Comparison of ENCODE assay signal across 12 cellular contexts in the genomic region with DNA sequence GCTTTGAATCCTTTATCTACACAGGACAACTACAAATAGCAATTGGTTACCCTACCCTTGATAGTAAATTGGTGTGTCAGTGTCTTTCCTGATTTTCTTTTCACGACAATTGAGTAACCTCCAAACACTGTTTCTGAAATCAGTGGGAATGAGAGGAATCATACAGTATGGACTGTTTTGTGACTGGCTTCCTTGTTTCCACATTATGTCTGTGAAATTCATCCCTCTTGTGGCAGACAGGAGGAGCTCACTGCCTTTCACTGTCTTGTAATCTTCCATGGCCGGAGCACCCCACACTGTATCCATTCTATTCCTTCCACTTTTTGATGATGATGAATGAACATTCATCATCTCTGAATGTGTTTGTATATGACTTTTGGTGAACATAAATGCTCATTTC.
DNase-seq lines count a peak whose midpoint lies in the region; ATAC-seq and TF ChIP-seq lines count a peak whose summit lies in the region.
"Had no signal": no experiment of that assay in that cellular context is flagged by ENCODE, and none has a peak within 500 bp of the region (broad histone marks: within the 10 kb centered on the region; RNA-seq: fewer than 3 reads in every experiment).

No MANE protein-coding gene starts in this region.

- no peaks in the 10 kb centered on the region for H3K9me3 Mint-ChIP-seq in activated CD8-positive, alpha-beta T cell treated with anti-CD3 and anti-CD28 coated beads for 36 hours
- H3K9me3 Mint-ChIP-seq: naive B cell, type B pancreatic cell had no signal

- H3K9ac ChIP-seq in adipocyte (ENCODE audit: low read length): no peak overlapping the region

- ATAC-seq in activated CD8-positive, alpha-beta T cell treated with anti-CD3 and anti-CD28 coated beads for 36 hours: no peak

- POLR2A ChIA-PET in activated CD8-positive, alpha-beta T cell treated with anti-CD3 and anti-CD28 coated beads for 36 hours (lab: Charles Lee): interaction anchor here (0.6 kb wide), 1 partner anchor 20 kb away, joined by 3 read pairs; no protein-coding TSS in a partner anchor

- H3K36me3 Mint-ChIP-seq in activated CD8-positive, alpha-beta T cell treated with anti-CD3 and anti-CD28 coated beads for 36 hours (ENCODE audit: low read depth): no peaks in the 10 kb centered on the region
- H3K36me3 Mint-ChIP-seq: naive B cell had no signal

- no peak overlapping the region for H3K4me3 Mint-ChIP-seq in activated CD8-positive, alpha-beta T cell treated with anti-CD3 and anti-CD28 coated beads for 36 hours
- H3K4me3 Mint-ChIP-seq: naive B cell, type B pancreatic cell had no signal

- H3K36me3 ChIP-seq in adipocyte (ENCODE audit: control insufficient read depth, insufficient read depth, low read length, severe bottlenecking): no peaks in the 10 kb centered on the region

- H3K9me3 ChIP-seq in adipocyte (ENCODE audit: control insufficient read depth, low read length): no peaks in the 10 kb centered on the region

- DNase-seq in AG10803 (ENCODE audit: low read depth) (peak; percentile 9), HFF-Myc (ENCODE audit: extremely low read depth, low read depth) (no peak), adipocyte (ENCODE audit: low read depth) (peak; percentile 13), iris pigment epithelial cell (ENCODE audit: low read depth) (peak; percentile 12), NCI-H2196 treated with DMSO at 0.1 percent for 48 hours (lab: John Stamatoyannopoulos, UW; ENCODE audit: unreplicated experiment) (no peak), DMS114 treated with DMSO at 0.1 percent for 48 hours (lab: John Stamatoyannopoulos, UW; ENCODE audit: unreplicated experiment) (no peak), activated gamma-delta T cell treated with Interleukin-2 at 50 U/mL for 16 hours (no peak)
- no peak for DNase-seq in activated CD8-positive, alpha-beta T cell treated with anti-CD3 and anti-CD28 coated beads for 36 hours
- DNase-seq: activated CD4-positive, alpha-beta T cell treated with anti-CD3 and anti-CD28 coated beads for 4 hours; DMS 273 treated with DMSO at 0.1 percent for 48 hours; naive B cell had no signal

- H3K27me3 Mint-ChIP-seq in activated CD8-positive, alpha-beta T cell treated with anti-CD3 and anti-CD28 coated beads for 36 hours: no peaks in the 10 kb centered on the region
- H3K27me3 Mint-ChIP-seq: naive B cell had no signal

- H3K4me1 ChIP-seq in adipocyte (ENCODE audit: control insufficient read depth, insufficient read depth, low read length): no peaks in the 10 kb centered on the region

- H3K27ac Mint-ChIP-seq in activated CD8-positive, alpha-beta T cell treated with anti-CD3 and anti-CD28 coated beads for 36 hours: no peak overlapping the region
- H3K27ac Mint-ChIP-seq: type B pancreatic cell had no signal

- H3K4me3 ChIP-seq in AG10803 (ENCODE audit: low read length) (no peak overlapping the region), HFF-Myc (replicated peaks; ENCODE audit: low read depth, low read length) (no peak overlapping the region), adipocyte (ENCODE audit: low read length) (no peak overlapping the region)

- intact Hi-C loops in activated CD8-positive, alpha-beta T cell treated with anti-CD3 and anti-CD28 coated beads for 36 hours (cut with micrococcal nuclease): no loop called here

- peaks cover 10% of the 10 kb centered on the region for H3K4me1 Mint-ChIP-seq in activated CD8-positive, alpha-beta T cell treated with anti-CD3 and anti-CD28 coated beads for 36 hours (ENCODE audit: low read depth)
- H3K4me1 Mint-ChIP-seq: naive B cell had no signal

- peak; percentile 36 for TF ChIP-seq CTCF in AG10803 (conservative IDR thresholded peaks at IDR 0.05; ENCODE audit: low read length)
- TF ChIP-seq CTCF in HFF-Myc (IDR thresholded peaks at IDR 0.05; ENCODE audit: low read depth, low read length, missing control alignments): peak; percentile 16
- TF ChIP-seq CTCF in activated CD8-positive, alpha-beta T cell treated with anti-CD3 and anti-CD28 coated beads for 36 hours (IDR thresholded peaks at IDR 0.05): no peak

- peaks cover 29% of the 10 kb centered on the region for H3K27me3 ChIP-seq in adipocyte (replicated peaks; ENCODE audit: control insufficient read depth, insufficient read depth, low read length)

- CTCF ChIA-PET in activated CD8-positive, alpha-beta T cell treated with anti-CD3 and anti-CD28 coated beads for 36 hours (lab: Charles Lee): interaction anchor here (0.9 to 2.0 kb wide), 4 partner anchors 13 to 96 kb away, joined by 3 to 5 read pairs (median 4); no protein-coding TSS in a partner anchor

Comparison
In these comparisons a context has a peak if more than half of its experiments do, and no peak if none do; other contexts are left out.
1. DNase-seq: peak in AG10803 (single experiment), adipocyte (single experiment) and iris pigment epithelial cell (single experiment); none in HFF-Myc (single experiment), activated CD8-positive, alpha-beta T cell treated with anti-CD3 and anti-CD28 coated beads for 36 hours (single experiment), NCI-H2196 treated with DMSO at 0.1 percent for 48 hours (single experiment), DMS114 treated with DMSO at 0.1 percent for 48 hours (single experiment) and activated gamma-delta T cell treated with Interleukin-2 at 50 U/mL for 16 hours (single experiment).